Comparison of ENCODE assay signal across 8 cellular contexts in the genomic region with DNA sequence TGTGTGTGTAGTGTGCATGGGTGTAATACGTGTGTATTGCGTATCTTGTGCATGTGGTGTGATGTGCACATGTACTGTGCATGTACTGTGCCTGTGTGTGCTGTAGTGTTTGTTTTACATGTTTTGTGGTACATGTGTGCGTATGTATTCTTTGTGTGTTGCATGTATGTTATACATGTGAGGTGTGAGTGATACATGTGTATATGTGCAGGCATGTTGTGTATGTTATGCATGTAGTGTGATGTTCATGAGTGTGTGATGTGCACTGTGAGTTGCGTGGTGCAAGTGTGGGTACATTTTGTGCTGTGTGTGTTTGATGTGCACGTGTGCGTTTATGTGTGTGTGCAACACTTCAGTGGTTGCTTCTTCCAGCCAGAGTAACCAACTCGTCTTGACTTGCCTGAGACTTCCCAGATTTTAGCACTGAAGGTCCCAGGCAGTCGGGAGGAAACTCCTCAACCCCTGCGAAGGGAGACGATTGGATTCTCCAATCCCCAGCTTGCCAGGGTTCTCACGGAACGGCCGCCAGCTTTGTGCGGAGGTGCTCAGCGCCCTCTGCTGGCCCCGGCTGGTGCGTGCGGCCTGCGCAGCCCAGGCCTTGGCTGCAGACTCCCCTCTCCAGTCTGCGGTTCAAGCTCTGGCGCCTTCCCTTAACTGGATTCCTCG. TPM values are rescaled to one million over a fixed set of nuclear protein-coding genes. Genes with fewer than 3 reads are reported as not detected.
A peak's percentile ranks its signal among the peaks of the same experiment; 100 is the strongest.
DNase-seq lines count a peak whose midpoint lies in the region; ATAC-seq and TF ChIP-seq lines count a peak whose summit lies in the region.

No MANE protein-coding gene starts in this region.

- no peaks in the 10 kb centered on the region for H3K4me1 Mint-ChIP-seq in activated T-helper 1 cell treated with anti-CD3 and anti-CD28 coated beads, Interleukin-12 subunit alpha, Interleukin-12 subunit beta, Interleukin-2, Interleukin-4 antibody, amounts not matched to agents 30 ng/mL and 10 ng/mL and 1 ng/mL, durations not matched to agents 14 hours and 24 hours and 36 hours (ENCODE audit: low read depth)

- H3K9me3 ChIP-seq in gastroesophageal sphincter: no peaks in the 10 kb centered on the region
- no peaks in the 10 kb centered on the region for H3K9me3 ChIP-seq in upper lobe of right lung

- H3K36me3 Mint-ChIP-seq in activated T-helper 1 cell treated with anti-CD3 and anti-CD28 coated beads, Interleukin-12 subunit alpha, Interleukin-12 subunit beta, Interleukin-2, Interleukin-4 antibody, amounts not matched to agents 30 ng/mL and 10 ng/mL and 1 ng/mL, durations not matched to agents 14 hours and 24 hours and 36 hours (ENCODE audit: low read depth): no peaks in the 10 kb centered on the region

- ATAC-seq in GM21390 (IDR thresholded peaks at IDR 0.05; ENCODE audit: unreplicated experiment): peak; percentile 82
- ATAC-seq in gastroesophageal sphincter: peak; percentile 44
- ATAC-seq in upper lobe of right lung: peak; percentile 88

- no peaks in the 10 kb centered on the region for H3K27me3 ChIP-seq in gastroesophageal sphincter
- no peaks in the 10 kb centered on the region for H3K27me3 ChIP-seq in upper lobe of right lung

- H3K27ac ChIP-seq in gastroesophageal sphincter (peak overlapping the region in 2 of 4 donors; percentile 1 to 74), upper lobe of right lung (no peak overlapping the region)

- H3K4me3 ChIP-seq in gastroesophageal sphincter (peak overlapping the region; percentile 32 to 50), upper lobe of right lung (peak overlapping the region; percentile 40)

- H3K9me3 Mint-ChIP-seq in activated T-helper 1 cell treated with anti-CD3 and anti-CD28 coated beads, Interleukin-12 subunit alpha, Interleukin-12 subunit beta, Interleukin-2, Interleukin-4 antibody, amounts not matched to agents 30 ng/mL and 10 ng/mL and 1 ng/mL, durations not matched to agents 14 hours and 24 hours and 36 hours: no peaks in the 10 kb centered on the region

- peak; percentile 23 to 31 for TF ChIP-seq POLR2A in gastroesophageal sphincter (IDR thresholded peaks at IDR 0.05)

- H3K4me1 ChIP-seq in gastroesophageal sphincter: peaks cover 0 to 60% (median 7%) of the 10 kb centered on the region in 3 donors
- peaks cover 30% of the 10 kb centered on the region for H3K4me1 ChIP-seq in upper lobe of right lung

- TF ChIP-seq EP300 in gastroesophageal sphincter (IDR thresholded peaks at IDR 0.05): no peak

- TF ChIP-seq CTCF in gastroesophageal sphincter (IDR thresholded peaks at IDR 0.05) (peak; percentile 90 to 97 (median 92)), upper lobe of right lung (IDR thresholded peaks at IDR 0.05) (peak; percentile 98)

- no peak overlapping the region for H3K27ac Mint-ChIP-seq in activated T-helper 1 cell treated with anti-CD3 and anti-CD28 coated beads, Interleukin-12 subunit alpha, Interleukin-12 subunit beta, Interleukin-2, Interleukin-4 antibody, amounts not matched to agents 30 ng/mL and 10 ng/mL and 1 ng/mL, durations not matched to agents 14 hours and 24 hours and 36 hours

- DNase-seq in AG20443 (ENCODE audit: low spot score) (peak; percentile 90), M059J (ENCODE audit: low read depth) (peak; percentile 85), posterior cingulate gyrus (peak; percentile 83 to 98 (median 88)), upper lobe of right lung (peak; percentile 86), NCI-H2081 (lab: John Stamatoyannopoulos, UW) (no peak)
- peak; percentile 45 for DNase-seq in activated T-helper 1 cell treated with anti-CD3 and anti-CD28 coated beads, Interleukin-12 subunit alpha, Interleukin-12 subunit beta, Interleukin-2, Interleukin-4 antibody, amounts not matched to agents 30 ng/mL and 10 ng/mL and 1 ng/mL, durations not matched to agents 14 hours and 24 hours and 36 hours (ENCODE audit: low spot score)

- no peak overlapping the region for H3K4me3 Mint-ChIP-seq in activated T-helper 1 cell treated with anti-CD3 and anti-CD28 coated beads, Interleukin-12 subunit alpha, Interleukin-12 subunit beta, Interleukin-2, Interleukin-4 antibody, amounts not matched to agents 30 ng/mL and 10 ng/mL and 1 ng/mL, durations not matched to agents 14 hours and 24 hours and 36 hours

- WGBS in gastroesophageal sphincter (ENCODE audit: low coverage in 1 of 2), 2 donors: 27 to 81% methylated on average over 3 to 12 of the region's 22 CpGs

- H3K36me3 ChIP-seq in gastroesophageal sphincter (peaks cover 0 to 8% of the 10 kb centered on the region in 2 donors), upper lobe of right lung (no peaks in the 10 kb centered on the region)

- intact Hi-C loops in activated T-helper 1 cell treated with anti-CD3 and anti-CD28 coated beads, Interleukin-12 subunit alpha, Interleukin-12 subunit beta, Interleukin-2, Interleukin-4 antibody, amounts not matched to agents 30 ng/mL and 10 ng/mL and 1 ng/mL, durations not matched to agents 14 hours and 24 hours and 36 hours (cut with micrococcal nuclease): loop anchor here (1.0 to 2.0 kb wide), 4 partner anchors 69 to 547 kb away; no protein-coding TSS in a partner anchor
- intact Hi-C loops in posterior cingulate gyrus (cut with DNase I) (loop anchor here (1.0 to 5.0 kb wide), 3 partner anchors 69 to 361 kb away; no protein-coding TSS in a partner anchor), upper lobe of right lung (cut with DNase I) (loop anchor here (5.0 kb wide), 1 partner anchor 131 kb away; no protein-coding TSS in a partner anchor)

- H3K27me3 Mint-ChIP-seq in activated T-helper 1 cell treated with anti-CD3 and anti-CD28 coated beads, Interleukin-12 subunit alpha, Interleukin-12 subunit beta, Interleukin-2, Interleukin-4 antibody, amounts not matched to agents 30 ng/mL and 10 ng/mL and 1 ng/mL, durations not matched to agents 14 hours and 24 hours and 36 hours (ENCODE audit: insufficient read depth): peaks cover 2% of the 10 kb centered on the region

RNA-seq across cellular contexts. Expression of a gene that starts 3.6 kb away (rescaled TPM):
- 2.1 and 7.0 TPM in 2 replicates for total RNA-seq in M059J (2014; rRNA removed; shearing (Covaris generic))
- not detected in 2 replicates for total RNA-seq in activated T-helper 1 cell treated with anti-CD3 and anti-CD28 coated beads, Interleukin-12 subunit alpha, Interleukin-12 subunit beta, Interleukin-2, Interleukin-4 antibody, amounts not matched to agents 30 ng/mL and 10 ng/mL and 1 ng/mL, durations not matched to agents 14 hours and 24 hours and 36 hours
- total RNA-seq in gastroesophageal sphincter (100 to 1,000 TPM in 3 of 4 donors, 10 to 100 TPM in 1; 75.4 to 297 (median 134) TPM), upper lobe of right lung (10.3 TPM)

Comparison
In these comparisons a context has a peak if more than half of its experiments do, and no peak if none do; other contexts are left out.
1. DNase-seq: peak in AG20443 (single experiment), M059J (single experiment), activated T-helper 1 cell treated with anti-CD3 and anti-CD28 coated beads, Interleukin-12 subunit alpha, Interleukin-12 subunit beta, Interleukin-2, Interleukin-4 antibody, amounts not matched to agents 30 ng/mL and 10 ng/mL and 1 ng/mL, durations not matched to agents 14 hours and 24 hours and 36 hours (single experiment), posterior cingulate gyrus (10 of 10) and upper lobe of right lung (single experiment); none in NCI-H2081 (0 of 2).
2. Peak in every context shown above with its lines, with median percentiles within 50 percentile points of each other: ATAC-seq.